In genomic region chr4:110527156-110527555, GRCh38 we compare ENCODE assay signal across 26 cellular contexts. TPM values are rescaled to one million over a fixed set of nuclear protein-coding genes. Genes with fewer than 3 reads are reported as not detected.
A peak's percentile ranks its signal among the peaks of the same experiment; 100 is the strongest.
DNase-seq lines count a peak whose midpoint lies in the region; ATAC-seq lines count a peak whose summit lies in the region.
"Had no signal": no experiment of that assay in that cellular context is flagged by ENCODE, and none has a peak within 500 bp of the region (broad histone marks: within the 10 kb centered on the region; RNA-seq: fewer than 3 reads in every experiment).

No MANE protein-coding gene starts in this region.

- H2BK15ac ChIP-seq in neuronal stem cell (ENCODE audit: low read length): no peak overlapping the region

- H3K23ac ChIP-seq in neuronal stem cell (ENCODE audit: low read depth, low read length, poor library complexity): no peak overlapping the region

- no peak overlapping the region for H2AK5ac ChIP-seq in neuronal stem cell (ENCODE audit: low read depth, low read length)

- H3K9me3 ChIP-seq in T-helper 17 cell (ENCODE audit: control insufficient read depth, low read length, poor library complexity, severe bottlenecking): no peaks in the 10 kb centered on the region
- H3K9me3 ChIP-seq in neuronal stem cell (replicated peaks in 1 of 2; ENCODE audit: control insufficient read depth in 2 of 2, insufficient read depth in 1 of 2, low read depth in 1 of 2, low read length in 2 of 2): no peaks in the 10 kb centered on the region
- H3K9me3 ChIP-seq: body of pancreas, esophagus muscularis mucosa, gastrocnemius medialis, MG63, right atrium auricular region had no signal

- DNase-seq in stimulated activated CD4-positive, alpha-beta T cell treated with anti-CD3 and anti-CD28 coated beads, Interleukin-15, amount 100 ng/mL, for 24 hours: peak; percentile 32
- no peak for DNase-seq in stimulated activated CD4-positive, alpha-beta T cell treated with anti-CD3 and anti-CD28 coated beads, Interleukin-12 subunit alpha, Interleukin-12 subunit beta, amount 100 ng/mL, for 4 hours
- DNase-seq in T-helper 17 cell (no peak), neuronal stem cell (ENCODE audit: low spot score) (no peak), NCI-H748 treated with DMSO at 0.1 percent for 48 hours (lab: John Stamatoyannopoulos, UW) (no peak)
- DNase-seq in activated naive CD4-positive, alpha-beta T cell treated with anti-CD3 and anti-CD28 coated beads, Interleukin-2, amount 10 ng/mL, durations not matched to agents 7 days and 5 days: peak; percentile 31
- DNase-seq: body of pancreas; CD8-positive, alpha-beta memory T cell; effector memory CD4-positive, alpha-beta T cell; gastrocnemius medialis; GM23248; MG63; NCI-H1436 treated with DMSO at 0.1 percent for 48 hours; NCI-H526 treated with DMSO at 0.1 percent for 48 hours; occipital lobe; OCI-M1; Right ventricle myocardium superior; trophoblast cell had no signal

- peaks cover under 1% of the 10 kb centered on the region for H3K36me3 Mint-ChIP-seq in T-helper 17 cell (ENCODE audit: low read depth)
- no peaks in the 10 kb centered on the region for H3K36me3 Mint-ChIP-seq in activated naive CD4-positive, alpha-beta T cell treated with anti-CD3 and anti-CD28 coated beads, Interleukin-2, amount 10 ng/mL, durations not matched to agents 7 days and 5 days
- H3K36me3 Mint-ChIP-seq: activated naive CD8-positive, alpha-beta T cell; CD8-positive, alpha-beta memory T cell; memory B cell had no signal

- no CpG with 5 or more reads among the region's 4 CpGs for WGBS in neuronal stem cell (ENCODE audit: extremely low coverage in 2 of 2, insufficient read length in 2 of 2, insufficient replicate concordance in 1 of 2), 2 donors

- CTCF ChIA-PET in activated naive CD4-positive, alpha-beta T cell treated with anti-CD3 and anti-CD28 coated beads, Interleukin-2, amount 10 ng/mL, durations not matched to agents 7 days and 5 days (lab: Charles Lee): no interaction called here

- H3K14ac ChIP-seq in neuronal stem cell (ENCODE audit: low read length): no peak overlapping the region

- H3K4me2 ChIP-seq in neuronal stem cell (ENCODE audit: insufficient read depth, low read length, poor library complexity, severe bottlenecking): no peak overlapping the region

- H2BK120ac ChIP-seq in neuronal stem cell (ENCODE audit: low read depth, low read length): no peak overlapping the region

- H3K27me3 ChIP-seq in neuronal stem cell (ENCODE audit: control insufficient read depth in 3 of 3, insufficient read depth in 3 of 3, low read depth in 1 of 3, low read length in 3 of 3): peaks cover 0 to 5% (median 0%) of the 10 kb centered on the region in 3 experiments
- H3K27me3 ChIP-seq: body of pancreas, esophagus muscularis mucosa, gastrocnemius medialis, MG63, right atrium auricular region had no signal

- peaks cover 18% of the 10 kb centered on the region for H3K27me3 Mint-ChIP-seq in T-helper 17 cell
- H3K27me3 Mint-ChIP-seq in activated naive CD4-positive, alpha-beta T cell treated with anti-CD3 and anti-CD28 coated beads, Interleukin-2, amount 10 ng/mL, durations not matched to agents 7 days and 5 days: peaks cover 16% of the 10 kb centered on the region

- H3K36me3 ChIP-seq in neuronal stem cell (replicated peaks in 1 of 2; ENCODE audit: control insufficient read depth in 2 of 2, insufficient read depth in 2 of 2, low read length in 2 of 2): no peaks in the 10 kb centered on the region
- H3K36me3 ChIP-seq: esophagus muscularis mucosa, gastrocnemius medialis, MG63, right atrium auricular region had no signal

- no peaks in the 10 kb centered on the region for H3K4me1 ChIP-seq in neuronal stem cell (ENCODE audit: control insufficient read depth in 2 of 2, insufficient read depth in 1 of 2, low read depth in 1 of 2, low read length in 2 of 2)
- H3K4me1 ChIP-seq: body of pancreas, esophagus muscularis mucosa, right atrium auricular region had no signal

- H3K27ac Mint-ChIP-seq in T-helper 17 cell: no peak overlapping the region
- no peak overlapping the region for H3K27ac Mint-ChIP-seq in activated naive CD4-positive, alpha-beta T cell treated with anti-CD3 and anti-CD28 coated beads, Interleukin-2, amount 10 ng/mL, durations not matched to agents 7 days and 5 days
- H3K27ac Mint-ChIP-seq: activated naive CD8-positive, alpha-beta T cell; memory B cell had no signal

- no peak overlapping the region for H4K91ac ChIP-seq in neuronal stem cell (ENCODE audit: low read depth, low read length, poor library complexity)

- H3K4me3 ChIP-seq in neuronal stem cell (ENCODE audit: low read length in 2 of 2): no peak overlapping the region
- H3K4me3 ChIP-seq: body of pancreas, esophagus muscularis mucosa, gastrocnemius medialis, GM12878, GM23248, MG63, right atrium auricular region had no signal

- no peak overlapping the region for H4K8ac ChIP-seq in neuronal stem cell (ENCODE audit: low read depth, low read length)

- H3K18ac ChIP-seq in neuronal stem cell (ENCODE audit: low read length): no peak overlapping the region

- H3K9me3 Mint-ChIP-seq in activated naive CD4-positive, alpha-beta T cell treated with anti-CD3 and anti-CD28 coated beads, Interleukin-2, amount 10 ng/mL, durations not matched to agents 7 days and 5 days: no peaks in the 10 kb centered on the region
- H3K9me3 Mint-ChIP-seq: CD8-positive, alpha-beta memory T cell; memory B cell had no signal

- peaks cover 9% of the 10 kb centered on the region for H3K4me1 Mint-ChIP-seq in T-helper 17 cell
- peaks cover 20% of the 10 kb centered on the region for H3K4me1 Mint-ChIP-seq in activated naive CD4-positive, alpha-beta T cell treated with anti-CD3 and anti-CD28 coated beads, Interleukin-2, amount 10 ng/mL, durations not matched to agents 7 days and 5 days
- H3K4me1 Mint-ChIP-seq: memory B cell had no signal

- H3K27ac ChIP-seq in neuronal stem cell (replicated peaks; ENCODE audit: low read length): no peak overlapping the region
- H3K27ac ChIP-seq: body of pancreas, esophagus muscularis mucosa, gastrocnemius medialis, GM23248, HL-60, right atrium auricular region had no signal

- H2BK12ac ChIP-seq in neuronal stem cell (ENCODE audit: low read length): no peak overlapping the region

- H3K79me1 ChIP-seq in neuronal stem cell (ENCODE audit: low read depth, low read length): no peaks in the 10 kb centered on the region

- H3K9ac ChIP-seq in neuronal stem cell (ENCODE audit: low read depth, low read length, poor library complexity): no peak overlapping the region
- H3K9ac ChIP-seq: GM23248 had no signal

- H3K4ac ChIP-seq in neuronal stem cell (ENCODE audit: low read length): no peak overlapping the region

- no peak overlapping the region for H2AFZ ChIP-seq in neuronal stem cell (ENCODE audit: low read length)
- H2AFZ ChIP-seq: GM23248 had no signal

- no peak overlapping the region for H2BK5ac ChIP-seq in neuronal stem cell (ENCODE audit: low read length)

- peak overlapping the region; percentile 21 for H3K4me3 Mint-ChIP-seq in T-helper 17 cell
- no peak overlapping the region for H3K4me3 Mint-ChIP-seq in activated naive CD4-positive, alpha-beta T cell treated with anti-CD3 and anti-CD28 coated beads, Interleukin-2, amount 10 ng/mL, durations not matched to agents 7 days and 5 days
- H3K4me3 Mint-ChIP-seq: activated naive CD8-positive, alpha-beta T cell; memory B cell had no signal

- ATAC-seq in T-helper 17 cell (peak; percentile 33), HG03139 (IDR thresholded peaks at IDR 0.05; ENCODE audit: unreplicated experiment) (no peak)
- ATAC-seq: body of pancreas, gastrocnemius medialis, GM12878 had no signal

RNA-seq across cellular contexts. Expression of gene ENPEP, which starts 51.2 kb away (rescaled TPM):
- not detected for total RNA-seq in T-helper 17 cell
- 0.95 TPM for polyA plus RNA-seq in neuronal stem cell (2013, experiment 1 of 2)
- polyA plus RNA-seq in neuronal stem cell (2013, experiment 2 of 2): 0.87 TPM
- total RNA-seq: activated CD8-positive, alpha-beta memory T cell treated with anti-CD3 and anti-CD28 coated beads for 36 hours; CD8-positive, alpha-beta memory T cell; GM12878 had no signal
- polyA plus RNA-seq: CD8-positive, alpha-beta memory T cell had no signal

Comparison
In these comparisons a context has a peak if more than half of its experiments do, and no peak if none do; other contexts are left out.
1. DNase-seq: peak in stimulated activated CD4-positive, alpha-beta T cell treated with anti-CD3 and anti-CD28 coated beads, Interleukin-15, amount 100 ng/mL, for 24 hours (single experiment) and activated naive CD4-positive, alpha-beta T cell treated with anti-CD3 and anti-CD28 coated beads, Interleukin-2, amount 10 ng/mL, durations not matched to agents 7 days and 5 days (single experiment); none in stimulated activated CD4-positive, alpha-beta T cell treated with anti-CD3 and anti-CD28 coated beads, Interleukin-12 subunit alpha, Interleukin-12 subunit beta, amount 100 ng/mL, for 4 hours (single experiment), T-helper 17 cell (0 of 3), neuronal stem cell (single experiment) and NCI-H748 treated with DMSO at 0.1 percent for 48 hours (single experiment).